ENCODE assay signal across 10 cellular contexts in genomic region chr5:38660194-38660668, GRCh38.
DNase-seq lines count a peak whose midpoint lies in the region; ATAC-seq and TF ChIP-seq lines count a peak whose summit lies in the region.
"Had no signal": no experiment of that assay in that cellular context is flagged by ENCODE, and none has a peak within 500 bp of the region (broad histone marks: within the 10 kb centered on the region; RNA-seq: fewer than 3 reads in every experiment).

No MANE protein-coding gene starts in this region.

- POLR2A ChIA-PET in Caco-2 (lab: Charles Lee), result interaction anchor here (0.5 to 1.2 kb wide), 5 partner anchors 25 to 150 kb away, joined by 3 to 8 read pairs (median 3); no protein-coding TSS in a partner anchor

- BruUV-seq in Caco-2 (replicated peaks; lab: Mats Ljungman, UMichigan), result no TSS peak

- no peaks in the 10 kb centered on the region for H3K27me3 Mint-ChIP-seq in Caco-2 (ENCODE audit: insufficient read depth, unreplicated experiment)

- CTCF ChIA-PET in Caco-2 (lab: Charles Lee), result interaction anchor here (1.0 kb wide), 2 partner anchors 12 to 53 kb away, joined by 3 read pairs; no protein-coding TSS in a partner anchor

- DNase-seq in Caco-2 (peak; percentile 83 to 93), NCI-H1436 treated with DMSO at 0.1 percent for 48 hours (lab: John Stamatoyannopoulos, UW) (peak; percentile 98), RWPE2 (ENCODE audit: low spot score) (peak; percentile 82), iPS-NIHi11 (ENCODE audit: low spot score) (peak; percentile 53), thyroid gland (no peak)
- DNase-seq in activated CD8-positive, alpha-beta memory T cell treated with anti-CD3 and anti-CD28 coated beads, Interleukin-2, amount 50 U/mL, for 4 hours, result no peak
- DNase-seq in stimulated activated CD4-positive, alpha-beta T cell treated with anti-CD3 and anti-CD28 coated beads, Interleukin-15, amount 100 ng/mL, for 24 hours, result no peak
- DNase-seq: activated CD4-positive, alpha-beta memory T cell treated with anti-CD3 and anti-CD28 coated beads for 36 hours; midbrain had no signal

- ATAC-seq in RWPE2 (ENCODE audit: low read depth), result peak; percentile 100
- no peak for ATAC-seq in HG02571 (IDR thresholded peaks at IDR 0.05; ENCODE audit: unreplicated experiment)

- H3K36me3 ChIP-seq in Caco-2 (ENCODE audit: control insufficient read depth, insufficient read depth, low read length), result no peaks in the 10 kb centered on the region
- H3K36me3 ChIP-seq in RWPE2 (ENCODE audit: low read depth), result no peaks in the 10 kb centered on the region
- no peaks in the 10 kb centered on the region for H3K36me3 ChIP-seq in thyroid gland

- H3K27ac ChIP-seq in RWPE2 (ENCODE audit: poor library complexity, severe bottlenecking) (no peak overlapping the region), thyroid gland (no peak overlapping the region)

- intact Hi-C loops in Caco-2 (cut with micrococcal nuclease; ENCODE audit: unreplicated experiment), result no loop called here
- intact Hi-C loops in thyroid gland (cut with DNase I), result loop anchor here (10.0 kb wide), 2 partner anchors 105 to 145 kb away; partner anchors contain the start of gene LIFR

- peak overlapping the region; percentile 81 for H3K27ac Mint-ChIP-seq in Caco-2 (ENCODE audit: unreplicated experiment)
- H3K27ac Mint-ChIP-seq: activated CD4-positive, alpha-beta memory T cell treated with anti-CD3 and anti-CD28 coated beads for 36 hours had no signal

- no peaks in the 10 kb centered on the region for H3K27me3 ChIP-seq in Caco-2 (replicated peaks; ENCODE audit: control insufficient read depth, insufficient read depth, low read length)
- H3K27me3 ChIP-seq in RWPE2 (ENCODE audit: insufficient read depth, poor library complexity, severe bottlenecking), result peaks cover 2% of the 10 kb centered on the region
- H3K27me3 ChIP-seq in thyroid gland, result no peaks in the 10 kb centered on the region

- H3K4me3 ChIP-seq in Caco-2 (ENCODE audit: low read depth, low read length), result peak overlapping the region; percentile 35
- H3K4me3 ChIP-seq in RWPE2 (ENCODE audit: severe bottlenecking), result peak overlapping the region; percentile 18
- no peak overlapping the region for H3K4me3 ChIP-seq in thyroid gland (replicated peaks in 1 of 3)

- peaks cover 11% of the 10 kb centered on the region for H3K4me1 Mint-ChIP-seq in Caco-2 (ENCODE audit: low read depth, unreplicated experiment)

- H3K4me3 Mint-ChIP-seq in Caco-2 (ENCODE audit: unreplicated experiment), result peak overlapping the region; percentile 66
- H3K4me3 Mint-ChIP-seq: activated CD4-positive, alpha-beta memory T cell treated with anti-CD3 and anti-CD28 coated beads for 36 hours had no signal

- H3K9me3 ChIP-seq in Caco-2 (no peaks in the 10 kb centered on the region; the same call in 1 of the 2 replicates), RWPE2 (ENCODE audit: severe bottlenecking) (no peaks in the 10 kb centered on the region), thyroid gland (no peaks in the 10 kb centered on the region)

- WGBS in thyroid gland, 2 donors, result 83% methylated on average over 12 of the region's 12 CpGs

- no peak for TF ChIP-seq CTCF in Caco-2 (IDR thresholded peaks at IDR 0.05; ENCODE audit: insufficient read depth in 1 of 2, low read depth in 1 of 2, low read length in 1 of 2, severe bottlenecking in 1 of 2, unreplicated experiment in 1 of 2)
- TF ChIP-seq CTCF in RWPE2 (IDR thresholded peaks at IDR 0.05; ENCODE audit: poor library complexity, severe bottlenecking), result no peak
- no peak for TF ChIP-seq CTCF in thyroid gland (IDR thresholded peaks at IDR 0.05)

- no peak for TF ChIP-seq POLR2A in thyroid gland (IDR thresholded peaks at IDR 0.05)

- peaks cover 17% of the 10 kb centered on the region for H3K4me1 ChIP-seq in Caco-2
- no peaks in the 10 kb centered on the region for H3K4me1 ChIP-seq in RWPE2 (ENCODE audit: insufficient read depth, poor library complexity, severe bottlenecking)
- peaks cover 30 to 38% of the 10 kb centered on the region in 2 donors for H3K4me1 ChIP-seq in thyroid gland

- H3K9me3 Mint-ChIP-seq in Caco-2 (ENCODE audit: unreplicated experiment), result peaks cover 2% of the 10 kb centered on the region
- H3K9me3 Mint-ChIP-seq: activated CD4-positive, alpha-beta memory T cell treated with anti-CD3 and anti-CD28 coated beads for 36 hours had no signal

- no peaks in the 10 kb centered on the region for H3K36me3 Mint-ChIP-seq in Caco-2 (ENCODE audit: insufficient read depth, unreplicated experiment)
- H3K36me3 Mint-ChIP-seq: activated CD4-positive, alpha-beta memory T cell treated with anti-CD3 and anti-CD28 coated beads for 36 hours had no signal

Comparison
In these comparisons a context has a peak if more than half of its experiments do, and no peak if none do; other contexts are left out.
1. DNase-seq: peak in Caco-2 (2 of 2), NCI-H1436 treated with DMSO at 0.1 percent for 48 hours (single experiment), RWPE2 (single experiment) and iPS-NIHi11 (single experiment); none in activated CD8-positive, alpha-beta memory T cell treated with anti-CD3 and anti-CD28 coated beads, Interleukin-2, amount 50 U/mL, for 4 hours (single experiment), thyroid gland (0 of 2) and stimulated activated CD4-positive, alpha-beta T cell treated with anti-CD3 and anti-CD28 coated beads, Interleukin-15, amount 100 ng/mL, for 24 hours (single experiment).
2. H3K4me3 ChIP-seq: peak in Caco-2 (single experiment) and RWPE2 (single experiment); none in thyroid gland (0 of 3).